ENCODE assay signal across 8 cellular contexts in the genomic region with DNA sequence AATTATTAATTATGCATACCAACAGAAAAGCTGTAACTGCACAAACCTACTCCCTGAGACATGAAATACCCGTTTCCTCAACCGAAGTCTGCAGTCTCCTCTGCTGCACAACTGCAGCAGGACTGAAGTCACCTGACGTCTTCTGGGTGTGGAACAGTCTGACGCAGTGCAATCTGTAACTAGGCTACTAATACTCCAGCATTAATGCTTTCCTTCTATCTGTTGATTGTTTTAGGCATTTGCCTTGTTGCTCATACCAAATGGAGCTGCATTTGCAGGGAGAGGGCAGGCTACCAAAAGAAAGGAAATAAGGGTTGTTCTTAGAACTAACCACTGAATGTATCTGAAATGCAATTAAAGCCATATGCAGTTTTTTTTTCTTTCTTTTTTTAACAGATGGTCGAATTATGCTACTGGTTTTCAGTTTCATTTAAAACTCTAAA. TPM values are rescaled to one million over a fixed set of nuclear protein-coding genes. Genes with fewer than 3 reads are reported as not detected.
DNase-seq lines count a peak whose midpoint lies in the region; ATAC-seq and FAIRE-seq lines count a peak whose summit lies in the region.

No MANE protein-coding gene starts in this region.

- H3K36me3 ChIP-seq in BLaER1 treated with 17β-estradiol and CSF1 and Interleukin-3, amounts not matched to agents 10 nM and 100 nM = peaks cover 0 to 10% (median 0%) of the 10 kb centered on the region in 11 experiments; a peak in 3 of 22 replicates
- no peaks in the 10 kb centered on the region for H3K36me3 ChIP-seq in small intestine (ENCODE audit: control insufficient read depth in 2 of 2, insufficient read depth in 2 of 2, low read length in 2 of 2)

- peak; percentile 65 for DNase-seq in RPMI7951 (ENCODE audit: low read depth)
- DNase-seq in anterior cingulate cortex (lab: John Stamatoyannopoulos, UW) = peak in 43 of 58 donors; percentile 5 to 79 (median 38)
- DNase-seq in immature natural killer cell = peak; percentile 55 to 68 (median 63)
- peak; percentile 93 for DNase-seq in small intestine
- no peak for DNase-seq in SKM-1 (lab: John Stamatoyannopoulos, UW; ENCODE audit: unreplicated experiment)

- peaks cover 85 to 100% (median 99%) of the 10 kb centered on the region in 11 experiments for H4K20me1 ChIP-seq in BLaER1 treated with 17β-estradiol and CSF1 and Interleukin-3, amounts not matched to agents 10 nM and 100 nM

- 1 to 3% (median 2%) methylated on average over 5 of the region's 5 CpGs for WGBS in small intestine, 3 donors

- peaks cover 77 to 96% of the 10 kb centered on the region in 2 donors for H3K4me1 Mint-ChIP-seq in immature natural killer cell

- H3K9me3 Mint-ChIP-seq in immature natural killer cell = no peaks in the 10 kb centered on the region

- peak overlapping the region; percentile 96 to 97 (median 96) for H3K4me3 Mint-ChIP-seq in immature natural killer cell

- ATAC-seq in GM19043 (IDR thresholded peaks at IDR 0.05; ENCODE audit: low read depth, unreplicated experiment) (peak; percentile 95), HG03159 (IDR thresholded peaks at IDR 0.05; ENCODE audit: unreplicated experiment) (peak; percentile 94)

- peaks cover 1 to 4% (median 4%) of the 10 kb centered on the region in 3 donors for H3K27me3 Mint-ChIP-seq in immature natural killer cell (ENCODE audit: low read depth in 3 of 3)

- H3K4me2 ChIP-seq in BLaER1 treated with 17β-estradiol and CSF1 and Interleukin-3, amounts not matched to agents 10 nM and 100 nM = peak overlapping the region; percentile 65 to 93 (median 80)

- peaks cover 59 to 100% (median 70%) of the 10 kb centered on the region in 10 experiments for H3K4me1 ChIP-seq in BLaER1 treated with 17β-estradiol and CSF1 and Interleukin-3, amounts not matched to agents 10 nM and 100 nM
- H3K4me1 ChIP-seq in small intestine (ENCODE audit: control insufficient read depth in 2 of 2, insufficient read depth in 1 of 2, low read depth in 1 of 2, low read length in 1 of 2) = peaks cover 0 to 17% of the 10 kb centered on the region in 2 donors

- H3K9me3 ChIP-seq in BLaER1 treated with 17β-estradiol and CSF1 and Interleukin-3, amounts not matched to agents 10 nM and 100 nM (replicated peaks in 1 of 11) = no peaks in the 10 kb centered on the region; a peak in 1 of 22 replicates
- no peaks in the 10 kb centered on the region for H3K9me3 ChIP-seq in small intestine (ENCODE audit: control insufficient read depth, low read depth)

- H3K9ac ChIP-seq in BLaER1 treated with 17β-estradiol and CSF1 and Interleukin-3, amounts not matched to agents 10 nM and 100 nM = peak overlapping the region in 10 of 11 experiments; percentile 0 to 59 (median 30); a peak in 12 of 22 replicates

- no peaks in the 10 kb centered on the region for H3K27me3 ChIP-seq in BLaER1 treated with 17β-estradiol and CSF1 and Interleukin-3, amounts not matched to agents 10 nM and 100 nM
- H3K27me3 ChIP-seq in small intestine (ENCODE audit: control insufficient read depth in 2 of 2, insufficient read depth in 2 of 2, low read length in 2 of 2) = no peaks in the 10 kb centered on the region

- peak overlapping the region in 9 of 11 experiments; percentile 36 to 60 (median 54); a peak in 15 of 22 replicates for H3K27ac ChIP-seq in BLaER1 treated with 17β-estradiol and CSF1 and Interleukin-3, amounts not matched to agents 10 nM and 100 nM
- H3K27ac ChIP-seq in small intestine (ENCODE audit: low read depth in 1 of 2, low read length in 1 of 2) = peak overlapping the region; percentile 80 to 81

- H3K36me3 Mint-ChIP-seq in immature natural killer cell = no peaks in the 10 kb centered on the region

- H3K4me3 ChIP-seq in BLaER1 treated with 17β-estradiol and CSF1 and Interleukin-3, amounts not matched to agents 10 nM and 100 nM = peak overlapping the region in 7 of 10 experiments; percentile 19 to 44 (median 20); a peak in 12 of 20 replicates
- H3K4me3 ChIP-seq in small intestine (ENCODE audit: low read depth in 1 of 2, low read length in 2 of 2) = peak overlapping the region in 1 of 2 donors; percentile 50

- H3K27ac Mint-ChIP-seq in immature natural killer cell = peak overlapping the region; percentile 88 to 99 (median 96)

- no peak for FAIRE-seq in small intestine (lab: Jason Lieb, UNC)

RNA-seq across cellular contexts. Expression of a gene that starts 40.1 kb away (rescaled TPM):
- 174 and 194 TPM in 2 replicates for total RNA-seq in RPMI7951 (2014; rRNA removed; shearing (Covaris generic))
- polyA plus RNA-seq in immature natural killer cell (100 to 1,000 TPM in 2 of 3 donors, 10 to 100 TPM in 1; 75.8 to 173 (median 152) TPM), small intestine (100 to 1,000 TPM in 2 of 3 donors, 10 to 100 TPM in 1; 98.1 to 163 (median 152) TPM)
